In genomic region chr1:37595440-37596181, GRCh38 we compare ENCODE assay signal across 8 cellular contexts. TPM values are rescaled to one million over a fixed set of nuclear protein-coding genes. Genes with fewer than 3 reads are reported as not detected.
DNase-seq lines count a peak whose midpoint lies in the region; ATAC-seq and TF ChIP-seq lines count a peak whose summit lies in the region.

Gene GNL2 (minus strand): TSS chr1:37595937. CDS start chr1:37595822, 115 bp downstream.

- no peak for TF ChIP-seq CTCF in BJ (IDR thresholded peaks at IDR 0.05; ENCODE audit: insufficient read depth, low read depth, low read length)

- peak within 1 kb of the TSS; percentile 69 for H3K4me3 ChIP-seq in BJ (ENCODE audit: low read depth, low read length)

- peaks cover 20% of the 10 kb centered on the region for H3K36me3 Mint-ChIP-seq in activated CD4-positive, alpha-beta T cell treated with anti-CD3 and anti-CD28 coated beads, Interleukin-2, amount 10 ng/mL, durations not matched to agents 7 days and 5 days (ENCODE audit: low read depth)

- peaks cover 2% of the 10 kb centered on the region for H3K27me3 Mint-ChIP-seq in activated CD4-positive, alpha-beta T cell treated with anti-CD3 and anti-CD28 coated beads, Interleukin-2, amount 10 ng/mL, durations not matched to agents 7 days and 5 days

- H3K27me3 ChIP-seq in BJ (ENCODE audit: control insufficient read depth, insufficient read depth, low read length) = no peaks in the 10 kb centered on the region

- POLR2A ChIA-PET in BJ (lab: Charles Lee) = interaction anchor here (0.5 kb wide), 2 partner anchors 29 to 80 kb away, joined by 3 to 8 read pairs; no protein-coding TSS in a partner anchor
- POLR2A ChIA-PET in activated CD4-positive, alpha-beta T cell treated with anti-CD3 and anti-CD28 coated beads, Interleukin-2, amount 10 ng/mL, durations not matched to agents 7 days and 5 days (lab: Charles Lee) = no interaction called here

- no peaks in the 10 kb centered on the region for H3K9me3 Mint-ChIP-seq in activated CD4-positive, alpha-beta T cell treated with anti-CD3 and anti-CD28 coated beads, Interleukin-2, amount 10 ng/mL, durations not matched to agents 7 days and 5 days

- H3K36me3 ChIP-seq in BJ (ENCODE audit: control insufficient read depth, insufficient read depth, low read length) = peaks cover 4% of the 10 kb centered on the region

- CTCF ChIA-PET in BJ (lab: Yijun Ruan, JAX) = interaction anchor here (1.8 kb wide), 1 partner anchor 87 kb away, joined by 6 read pairs; no protein-coding TSS in a partner anchor
- CTCF ChIA-PET in activated CD4-positive, alpha-beta T cell treated with anti-CD3 and anti-CD28 coated beads, Interleukin-2, amount 10 ng/mL, durations not matched to agents 7 days and 5 days (lab: Charles Lee) = interaction anchor here (0.6 to 1.8 kb wide), 5 partner anchors 78 to 264 kb away, joined by 3 to 10 read pairs (median 4); partner anchors contain the start of genes MEAF6 and MTF1

- ATAC-seq in GM19324 (IDR thresholded peaks at IDR 0.05; ENCODE audit: low FRiP score, unreplicated experiment) = peak; percentile 96
- peak; percentile 91 for ATAC-seq in HG03469 (IDR thresholded peaks at IDR 0.05; ENCODE audit: unreplicated experiment)

- peaks cover 25% of the 10 kb centered on the region for H3K4me1 Mint-ChIP-seq in activated CD4-positive, alpha-beta T cell treated with anti-CD3 and anti-CD28 coated beads, Interleukin-2, amount 10 ng/mL, durations not matched to agents 7 days and 5 days

- peak within 1 kb of the TSS; percentile 97 for H3K27ac Mint-ChIP-seq in activated CD4-positive, alpha-beta T cell treated with anti-CD3 and anti-CD28 coated beads, Interleukin-2, amount 10 ng/mL, durations not matched to agents 7 days and 5 days

- H3K4me3 Mint-ChIP-seq in activated CD4-positive, alpha-beta T cell treated with anti-CD3 and anti-CD28 coated beads, Interleukin-2, amount 10 ng/mL, durations not matched to agents 7 days and 5 days = peak within 1 kb of the TSS; percentile 96

- DNase-seq in BJ (ENCODE audit: low read depth) (peak; percentile 79), NCI-H526 treated with DMSO at 0.1 percent for 48 hours (lab: John Stamatoyannopoulos, UW) (peak; percentile 97), cortex of kidney (lab: John Stamatoyannopoulos, UW) (peak; percentile 51), left kidney (ENCODE audit: low read depth, low spot score) (peak; percentile 99)
- DNase-seq in activated CD4-positive, alpha-beta T cell treated with anti-CD3 and anti-CD28 coated beads, Interleukin-2, amount 10 ng/mL, durations not matched to agents 7 days and 5 days = peak; percentile 96
- DNase-seq in stimulated activated CD4-positive, alpha-beta T cell treated with anti-CD3 and anti-CD28 coated beads, Interleukin-2, amount 100 ng/mL, for 24 hours = peak; percentile 95 to 98

RNA-seq across cellular contexts. Expression of gene GNL2, which starts in this region (rescaled TPM):
- polyA plus RNA-seq in BJ (2011; rRNA removed) = 43.6 and 54.5 TPM in 2 replicates
- polyA minus RNA-seq in BJ (2011; rRNA and poly(A)+ RNA removed) = 37.9 and 62.4 TPM in 2 replicates
- total RNA-seq in activated CD4-positive, alpha-beta T cell treated with anti-CD3 and anti-CD28 coated beads, Interleukin-2, amount 10 ng/mL, durations not matched to agents 7 days and 5 days = 10 to 100 TPM; 51.4 to 58.1 TPM

Comparison
In these comparisons a context has a peak if more than half of its experiments do, and no peak if none do; other contexts are left out.
1. Peak in every context shown above with its lines: DNase-seq, ATAC-seq and H3K4me3 ChIP-seq.